Comparison of ENCODE assay signal across 31 cellular contexts in genomic region chr14:67503331-67503730, GRCh38.
"Had no signal": no experiment of that assay in that cellular context is flagged by ENCODE, and none has a peak within 500 bp of the region (broad histone marks: within the 10 kb centered on the region; RNA-seq: fewer than 3 reads in every experiment).

No MANE protein-coding gene starts in this region.

- DNase-seq: activated CD4-positive, alpha-beta T cell treated with anti-CD3 and anti-CD28 coated beads for 36 hours; activated CD4-positive, alpha-beta T cell treated with anti-CD3 and anti-CD28 coated beads, Interleukin-2, amount 10 ng/mL, durations not matched to agents 7 days and 5 days; activated CD4-positive, alpha-beta T cell treated with anti-CD3 and anti-CD28 coated beads, Interleukin-2, amount 50 U/mL, for 48 hours; activated CD8-positive, alpha-beta T cell treated with anti-CD3 and anti-CD28 coated beads, Interleukin-2, amount 10 ng/mL, durations not matched to agents 7 days and 5 days; activated naive CD4-positive, alpha-beta T cell; activated naive CD4-positive, alpha-beta T cell treated with anti-CD3 and anti-CD28 coated beads, Interleukin-2, amount 50 U/mL, for 16 hours; activated naive CD8-positive, alpha-beta T cell treated with anti-CD3 and anti-CD28 coated beads for 36 hours; activated T-cell treated with anti-CD3 and anti-CD28 coated beads for 4 hours; activated T-cell treated with anti-CD3 and anti-CD28 coated beads, Interleukin-2, amount 50 U/mL, for 4 hours; amniotic stem cell; aorta; brain microvascular endothelial cell; central memory CD4-positive, alpha-beta T cell; NCI-H1092 treated with DMSO at 0.1 percent for 48 hours; NCI-H146; NCI-H187; NCI-H2081; NCI-H2171 treated with DMSO at 0.1 percent for 48 hours; NCI-H2227 treated with DMSO at 0.1 percent for 48 hours; NCI-H446; NCI-H510A treated with DMSO at 0.1 percent for 48 hours; NCI-H774; PC-3; Peyer's patch; RPMI8226; SHP77 treated with DMSO at 0.1 percent for 48 hours; SK-N-SH had no signal

- H3K4me3 ChIP-seq: Peyer's patch, SJSA1 had no signal

- H3K9ac ChIP-seq: SK-N-SH had no signal

- H3K27me3 ChIP-seq: Peyer's patch, SJSA1 had no signal

- H3K4me2 ChIP-seq: SK-N-SH had no signal

- FAIRE-seq: TTC549 had no signal

- H3K9me3 ChIP-seq: Peyer's patch, SJSA1, SK-N-SH had no signal

- H3K36me3 ChIP-seq: brain microvascular endothelial cell, Peyer's patch, SJSA1 had no signal

- H3K27ac ChIP-seq: brain microvascular endothelial cell, Peyer's patch, SJSA1 had no signal

- H3K4me1 ChIP-seq: Peyer's patch, SJSA1 had no signal

- ATAC-seq: activated CD4-positive, alpha-beta T cell treated with anti-CD3 and anti-CD28 coated beads for 36 hours; activated CD4-positive, CD25-positive, alpha-beta regulatory T cell treated with anti-CD3 and anti-CD28 coated beads, Interleukin-2, amount 50 U/mL, for 24 hours; activated CD8-positive, alpha-beta T cell treated with anti-CD3 and anti-CD28 coated beads, Interleukin-2, amount 10 ng/mL, durations not matched to agents 7 days and 5 days; activated T-cell treated with anti-CD3 and anti-CD28 coated beads, Interleukin-2, amount 50 U/mL, for 4 hours; PC-3; WTC11 had no signal
